ENCODE assay signal across 17 cellular contexts in the genomic region with DNA sequence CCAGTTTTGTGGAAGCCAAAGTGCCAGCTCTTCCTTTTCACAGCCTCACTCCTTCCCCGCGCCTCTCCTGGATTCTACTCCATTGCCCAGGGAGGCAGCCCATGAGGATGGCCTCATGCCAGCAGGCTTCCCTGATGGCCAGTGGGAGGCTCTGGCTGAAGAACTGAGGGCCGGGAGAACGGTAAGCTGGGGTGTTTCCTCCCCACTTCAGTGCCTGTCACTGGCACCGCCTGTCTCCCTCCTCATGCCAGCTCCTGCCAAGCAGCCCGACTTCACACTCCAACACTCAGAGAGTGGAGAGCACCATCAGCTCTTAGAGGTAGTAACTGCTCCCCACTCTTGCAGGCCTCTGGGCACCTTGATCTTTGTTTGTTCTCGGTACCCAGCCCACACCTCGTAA.
"Had no signal": no experiment of that assay in that cellular context is flagged by ENCODE, and none has a peak within 500 bp of the region (broad histone marks: within the 10 kb centered on the region; RNA-seq: fewer than 3 reads in every experiment).

No MANE protein-coding gene starts in this region.

- H3K9me3 ChIP-seq: gastroesophageal sphincter, prostate gland had no signal

- H3K36me3 ChIP-seq: gastroesophageal sphincter, prostate gland had no signal

- ATAC-seq: activated CD4-positive, alpha-beta T cell treated with anti-CD3 and anti-CD28 coated beads for 36 hours; gastroesophageal sphincter; naive thymus-derived CD4-positive, alpha-beta T cell; sciatic nerve; T-cell had no signal

- H3K27me3 ChIP-seq: gastroesophageal sphincter, hepatocyte had no signal

- H3K27ac ChIP-seq: hepatocyte, prostate gland, VCaP had no signal

- H3K4me2 ChIP-seq: hepatocyte had no signal

- H3K4me3 ChIP-seq: coronary artery, gastroesophageal sphincter, hepatocyte, prostate gland had no signal

- DNase-seq: activated CD4-positive, alpha-beta memory T cell treated with anti-CD3 and anti-CD28 coated beads, Interleukin-2, amount 10 ng/mL, durations not matched to agents 7 days and 5 days; activated CD4-positive, alpha-beta T cell treated with anti-CD3 and anti-CD28 coated beads for 36 hours; activated gamma-delta T cell; activated naive CD8-positive, alpha-beta T cell treated with anti-CD3 and anti-CD28 coated beads, Interleukin-2, amount 10 ng/mL, durations not matched to agents 7 days and 5 days; activated T-cell treated with anti-CD3 and anti-CD28 coated beads, Interleukin-2, amount 50 U/mL, for 48 hours; effector memory CD4-positive, alpha-beta T cell; naive thymus-derived CD4-positive, alpha-beta T cell; stimulated activated CD4-positive, alpha-beta T cell treated with anti-CD3 and anti-CD28 coated beads, Interleukin-2, amount 100 ng/mL, for 24 hours; stimulated activated naive CD4-positive, alpha-beta T cell treated with Interleukin-2 at 50 U/mL for 16 hours; T-cell; T1000 had no signal

- H3K4me1 ChIP-seq: gastroesophageal sphincter, prostate gland had no signal
